Comparison of ENCODE assay signal across 8 cellular contexts in genomic region chr17:75047398-75048098, GRCh38. TPM values are rescaled to one million over a fixed set of nuclear protein-coding genes. Genes with fewer than 3 reads are reported as not detected.
DNase-seq lines count a peak whose midpoint lies in the region; ATAC-seq and TF ChIP-seq lines count a peak whose summit lies in the region.

No MANE protein-coding gene starts in this region.

- no peaks in the 10 kb centered on the region for H3K9me3 Mint-ChIP-seq in activated naive CD8-positive, alpha-beta T cell treated with anti-CD3 and anti-CD28 coated beads, Interleukin-2, amount 10 ng/mL, durations not matched to agents 7 days and 5 days

- DNase-seq in CD1c-positive myeloid dendritic cell (ENCODE audit: extremely low spot score) (peak; percentile 20), hepatocyte (ENCODE audit: low spot score) (peak; percentile 50), sciatic nerve (ENCODE audit: low spot score) (peak; percentile 71), DMS153 treated with DMSO at 0.1 percent for 48 hours (lab: John Stamatoyannopoulos, UW; ENCODE audit: unreplicated experiment) (no peak), H4 (ENCODE audit: low spot score) (no peak)
- DNase-seq in activated naive CD8-positive, alpha-beta T cell treated with anti-CD3 and anti-CD28 coated beads, Interleukin-2, amount 10 ng/mL, durations not matched to agents 7 days and 5 days: no peak

- H3K4me1 Mint-ChIP-seq in activated naive CD8-positive, alpha-beta T cell treated with anti-CD3 and anti-CD28 coated beads, Interleukin-2, amount 10 ng/mL, durations not matched to agents 7 days and 5 days: peaks cover 27% of the 10 kb centered on the region

- H3K27me3 Mint-ChIP-seq in activated naive CD8-positive, alpha-beta T cell treated with anti-CD3 and anti-CD28 coated beads, Interleukin-2, amount 10 ng/mL, durations not matched to agents 7 days and 5 days: no peaks in the 10 kb centered on the region

- H3K9ac ChIP-seq in Loucy (ENCODE audit: low read depth, low read length, poor library complexity, severe bottlenecking): peak overlapping the region; percentile 87

- H3F3A ChIP-seq in Loucy (ENCODE audit: low read depth): no peaks in the 10 kb centered on the region

- no peaks in the 10 kb centered on the region for H3K9me2 ChIP-seq in Loucy (replicated peaks; ENCODE audit: low read depth, low read length)
- H3K9me2 ChIP-seq in hepatocyte (replicated peaks; ENCODE audit: insufficient read depth): no peaks in the 10 kb centered on the region

- POLR2A ChIA-PET in activated naive CD8-positive, alpha-beta T cell treated with anti-CD3 and anti-CD28 coated beads, Interleukin-2, amount 10 ng/mL, durations not matched to agents 7 days and 5 days (lab: Charles Lee): interaction anchor here (1.0 to 2.9 kb wide), 7 partner anchors 12 to 107 kb away, joined by 3 to 14 read pairs (median 5); partner anchors contain the start of genes JPT1 and MRPL58

- H3K9me3 ChIP-seq in Loucy (ENCODE audit: insufficient read depth, low read depth, low read length) (no peaks in the 10 kb centered on the region), hepatocyte (ENCODE audit: low read depth) (no peaks in the 10 kb centered on the region)

- TF ChIP-seq CTCF in Loucy (conservative IDR thresholded peaks at IDR 0.05; ENCODE audit: low read length) (no peak), hepatocyte (IDR thresholded peaks at IDR 0.05; ENCODE audit: poor library complexity) (no peak)

- H2AFZ ChIP-seq in Loucy (ENCODE audit: low read length) (peak overlapping the region; percentile 9; the same call in 1 of the 2 replicates), hepatocyte (peak overlapping the region; percentile 42)

- intact Hi-C loops in sciatic nerve (cut with DNase I): no loop called here

- H3K36me3 ChIP-seq in Loucy (ENCODE audit: insufficient read depth, low read length) (0 out of 2 replicates have a peak, but pooled peaks cover 5% of the 10 kb centered on the region), hepatocyte (replicated peaks; ENCODE audit: insufficient read depth, low read depth) (no peaks in the 10 kb centered on the region)

- peaks cover 9% of the 10 kb centered on the region for H3K36me3 Mint-ChIP-seq in activated naive CD8-positive, alpha-beta T cell treated with anti-CD3 and anti-CD28 coated beads, Interleukin-2, amount 10 ng/mL, durations not matched to agents 7 days and 5 days

- H3K4me2 ChIP-seq in Loucy (ENCODE audit: low read depth, low read length, poor library complexity, severe bottlenecking) (peak overlapping the region; percentile 96), hepatocyte (peak overlapping the region; percentile 90)

- H3K4me3 Mint-ChIP-seq in activated naive CD8-positive, alpha-beta T cell treated with anti-CD3 and anti-CD28 coated beads, Interleukin-2, amount 10 ng/mL, durations not matched to agents 7 days and 5 days: peak overlapping the region; percentile 96

- H3K79me2 ChIP-seq in Loucy (ENCODE audit: insufficient read depth, low read length) (peaks cover 38% of the 10 kb centered on the region), hepatocyte (peaks cover 60% of the 10 kb centered on the region)

- H3K27ac Mint-ChIP-seq in activated naive CD8-positive, alpha-beta T cell treated with anti-CD3 and anti-CD28 coated beads, Interleukin-2, amount 10 ng/mL, durations not matched to agents 7 days and 5 days: peak overlapping the region; percentile 91

- H3K4me3 ChIP-seq in Loucy (ENCODE audit: low read length, poor library complexity, severe bottlenecking): peak overlapping the region; percentile 88
- H3K4me3 ChIP-seq in hepatocyte: peak overlapping the region; percentile 82

- H3K27me3 ChIP-seq in Loucy (ENCODE audit: insufficient read depth, low read length, poor library complexity, severe bottlenecking) (no peaks in the 10 kb centered on the region), hepatocyte (no peaks in the 10 kb centered on the region)

- H3K27ac ChIP-seq in hepatocyte: peak overlapping the region; percentile 73

- ATAC-seq in GM21447 (IDR thresholded peaks at IDR 0.05; ENCODE audit: unreplicated experiment) (peak; percentile 15), sciatic nerve (no peak)
- ATAC-seq in activated naive CD8-positive, alpha-beta T cell treated with anti-CD3 and anti-CD28 coated beads, Interleukin-2, amount 10 ng/mL, durations not matched to agents 7 days and 5 days (ENCODE audit: low read depth): peak; percentile 5

- 3% methylated on average over 18 of the region's 38 CpGs for WGBS in hepatocyte (ENCODE audit: low lambda C conversion rate, missing lambda C conversion rate)

- H4K20me1 ChIP-seq in Loucy (ENCODE audit: insufficient read depth, low read length, poor library complexity, severe bottlenecking) (peaks cover 3% of the 10 kb centered on the region), hepatocyte (ENCODE audit: insufficient read depth, poor library complexity, severe bottlenecking) (no peaks in the 10 kb centered on the region)

- H3K4me1 ChIP-seq in Loucy (ENCODE audit: insufficient read depth, low read length, poor library complexity, severe bottlenecking) (peaks cover 23% of the 10 kb centered on the region), hepatocyte (ENCODE audit: insufficient read depth) (peaks cover 10% of the 10 kb centered on the region)

RNA-seq across cellular contexts. Expression of gene KCTD2, which starts 0.5 kb away (rescaled TPM):
- total RNA-seq in activated naive CD8-positive, alpha-beta T cell treated with anti-CD3 and anti-CD28 coated beads, Interleukin-2, amount 10 ng/mL, durations not matched to agents 7 days and 5 days: 10 to 100 TPM; 20.4 to 22.4 TPM
- total RNA-seq in hepatocyte (17.5 and 19.1 TPM in 2 replicates), sciatic nerve (37.5 TPM)
- polyA plus RNA-seq in hepatocyte: 10.1 and 12.7 TPM in 2 replicates
- 14.3 and 16.5 TPM in 2 replicates for total RNA-seq in H4 (2014; rRNA removed; shearing (Covaris generic))

RNA-seq across cellular contexts. Expression of gene ATP5PD, which starts 0.8 kb away (rescaled TPM):
- 100 to 1,000 TPM; 196 to 199 TPM for total RNA-seq in activated naive CD8-positive, alpha-beta T cell treated with anti-CD3 and anti-CD28 coated beads, Interleukin-2, amount 10 ng/mL, durations not matched to agents 7 days and 5 days
- total RNA-seq in hepatocyte (246 and 296 TPM in 2 replicates), sciatic nerve (147 TPM)
- polyA plus RNA-seq in hepatocyte: 307 and 332 TPM in 2 replicates
- 595 and 655 TPM in 2 replicates for total RNA-seq in H4 (2014; rRNA removed; shearing (Covaris generic))

RNA-seq across cellular contexts. Expression of gene MRPL58, which starts 35.1 kb away (rescaled TPM):
- total RNA-seq in activated naive CD8-positive, alpha-beta T cell treated with anti-CD3 and anti-CD28 coated beads, Interleukin-2, amount 10 ng/mL, durations not matched to agents 7 days and 5 days: 10 to 100 TPM; 32.2 to 36.2 TPM
- total RNA-seq in hepatocyte: 39.3 and 49.5 TPM in 2 replicates
- 29.8 and 39.3 TPM in 2 replicates for polyA plus RNA-seq in hepatocyte
- total RNA-seq in sciatic nerve: 20.1 TPM
- 89.4 and 107 TPM in 2 replicates for total RNA-seq in H4 (2014; rRNA removed; shearing (Covaris generic))

RNA-seq across cellular contexts. Expression of gene SLC16A5, which starts 40.2 kb away (rescaled TPM):
- total RNA-seq in activated naive CD8-positive, alpha-beta T cell treated with anti-CD3 and anti-CD28 coated beads, Interleukin-2, amount 10 ng/mL, durations not matched to agents 7 days and 5 days: 10 to 100 TPM in 1 of 2 experiments, 1 to 10 TPM in 1; 9.1 to 11.0 TPM
- 11.9 and 12.7 TPM in 2 replicates for total RNA-seq in hepatocyte
- polyA plus RNA-seq in hepatocyte: 12.8 and 15.8 TPM in 2 replicates
- 10.5 TPM for total RNA-seq in sciatic nerve
- not detected in 2 replicates for total RNA-seq in H4 (2014; rRNA removed; shearing (Covaris generic))

Comparison
In these comparisons a context has a peak if more than half of its experiments do, and no peak if none do; other contexts are left out.
1. DNase-seq: peak in CD1c-positive myeloid dendritic cell (single experiment), hepatocyte (single experiment) and sciatic nerve (single experiment); none in activated naive CD8-positive, alpha-beta T cell treated with anti-CD3 and anti-CD28 coated beads, Interleukin-2, amount 10 ng/mL, durations not matched to agents 7 days and 5 days (single experiment), DMS153 treated with DMSO at 0.1 percent for 48 hours (single experiment) and H4 (single experiment).